ENCODE assay signal across 1 cellular context in the genomic region with DNA sequence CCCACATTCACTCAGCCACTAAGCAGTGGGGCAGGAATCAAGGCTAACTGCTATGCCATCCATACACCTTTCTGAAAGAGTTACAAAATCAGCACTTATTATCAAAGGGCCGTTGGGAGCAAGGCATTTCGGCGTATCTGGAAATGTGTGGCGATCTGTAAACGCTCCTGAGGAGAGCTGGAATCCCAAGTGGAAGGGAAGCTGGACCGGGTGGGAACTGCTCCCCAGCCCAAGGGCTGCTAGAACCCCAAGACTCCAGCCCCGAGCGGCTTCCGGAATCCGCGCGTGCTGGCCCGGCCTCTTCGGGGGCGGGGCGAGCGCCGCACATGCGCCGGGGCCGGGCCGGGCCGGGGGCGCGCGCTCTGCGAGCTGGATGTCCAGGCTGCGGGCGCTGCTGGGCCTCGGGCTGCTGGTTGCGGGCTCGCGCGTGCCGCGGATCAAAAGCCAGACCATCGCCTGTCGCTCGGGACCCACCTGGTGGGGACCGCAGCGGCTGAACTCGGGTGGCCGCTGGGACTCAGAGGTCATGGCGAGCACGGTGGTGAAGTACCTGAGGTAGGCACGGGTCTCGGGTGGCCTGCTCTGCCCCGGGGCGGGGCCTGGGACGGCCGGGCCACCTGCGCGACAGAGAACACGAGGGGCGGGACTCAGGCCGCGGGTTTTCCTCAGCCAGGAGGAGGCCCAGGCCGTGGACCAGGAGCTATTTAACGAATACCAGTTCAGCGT.
A peak's percentile ranks its signal among the peaks of the same experiment; 100 is the strongest.
TF ChIP-seq lines count a peak whose summit lies in the region.

A gene (plus strand): TSS at position 345 of the 726 bp plus-strand sequence. CDS start 29 bp downstream, at position 374.

TF ChIP-seq in GM12878, 131 proteins besides CTCF, POLR2A, EP300 and RAD21 (continued from another document and continues in another):
- TF ChIP-seq, protein P1, sequence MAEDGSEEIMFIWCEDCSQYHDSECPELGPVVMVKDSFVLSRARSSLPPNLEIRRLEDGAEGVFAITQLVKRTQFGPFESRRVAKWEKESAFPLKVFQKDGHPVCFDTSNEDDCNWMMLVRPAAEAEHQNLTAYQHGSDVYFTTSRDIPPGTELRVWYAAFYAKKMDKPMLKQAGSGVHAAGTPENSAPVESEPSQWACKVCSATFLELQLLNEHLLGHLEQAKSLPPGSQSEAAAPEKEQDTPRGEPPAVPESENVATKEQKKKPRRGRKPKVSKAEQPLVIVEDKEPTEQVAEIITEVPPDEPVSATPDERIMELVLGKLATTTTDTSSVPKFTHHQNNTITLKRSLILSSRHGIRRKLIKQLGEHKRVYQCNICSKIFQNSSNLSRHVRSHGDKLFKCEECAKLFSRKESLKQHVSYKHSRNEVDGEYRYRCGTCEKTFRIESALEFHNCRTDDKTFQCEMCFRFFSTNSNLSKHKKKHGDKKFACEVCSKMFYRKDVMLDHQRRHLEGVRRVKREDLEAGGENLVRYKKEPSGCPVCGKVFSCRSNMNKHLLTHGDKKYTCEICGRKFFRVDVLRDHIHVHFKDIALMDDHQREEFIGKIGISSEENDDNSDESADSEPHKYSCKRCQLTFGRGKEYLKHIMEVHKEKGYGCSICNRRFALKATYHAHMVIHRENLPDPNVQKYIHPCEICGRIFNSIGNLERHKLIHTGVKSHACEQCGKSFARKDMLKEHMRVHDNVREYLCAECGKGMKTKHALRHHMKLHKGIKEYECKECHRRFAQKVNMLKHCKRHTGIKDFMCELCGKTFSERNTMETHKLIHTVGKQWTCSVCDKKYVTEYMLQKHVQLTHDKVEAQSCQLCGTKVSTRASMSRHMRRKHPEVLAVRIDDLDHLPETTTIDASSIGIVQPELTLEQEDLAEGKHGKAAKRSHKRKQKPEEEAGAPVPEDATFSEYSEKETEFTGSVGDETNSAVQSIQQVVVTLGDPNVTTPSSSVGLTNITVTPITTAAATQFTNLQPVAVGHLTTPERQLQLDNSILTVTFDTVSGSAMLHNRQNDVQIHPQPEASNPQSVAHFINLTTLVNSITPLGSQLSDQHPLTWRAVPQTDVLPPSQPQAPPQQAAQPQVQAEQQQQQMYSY (CRISPR knock-in tag; IDR thresholded peaks at IDR 0.05), result no peak
- TF ChIP-seq NR2C1 (IDR thresholded peaks at IDR 0.05) (0 out of 2 replicates have a peak, but pooled peaks have one; percentile 28), IKZF1 (conservative IDR thresholded peaks at IDR 0.05) (peak; percentile 56), NFXL1 (IDR thresholded peaks at IDR 0.05; ENCODE audit: borderline replicate concordance) (no peak), TAF1 (IDR thresholded peaks at IDR 0.05; ENCODE audit: borderline replicate concordance, low read depth, low read length) (peak; percentile 60; the same call in 1 of the 2 replicates), ZNF217 (IDR thresholded peaks at IDR 0.05) (no peak), BHLHE40 (IDR thresholded peaks at IDR 0.05; ENCODE audit: borderline replicate concordance in 1 of 2, low read depth in 2 of 2, low read length in 1 of 2) (no peak; a peak in 3 of 4 replicates), CHD2 (IDR thresholded peaks at IDR 0.05; ENCODE audit: borderline replicate concordance, low read depth, low read length) (no peak), RFX5 (IDR thresholded peaks at IDR 0.05; ENCODE audit: low read depth, low read length) (no peak), HDGF (IDR thresholded peaks at IDR 0.05) (no peak; the same call in 1 of the 2 replicates), SMAD1 (IDR thresholded peaks at IDR 0.05; ENCODE audit: low read depth, partially characterized antibody) (no peak), POLR2AphosphoS5 (IDR thresholded peaks at IDR 0.05; ENCODE audit: low read length) (peak; percentile 89), MYC (IDR thresholded peaks at IDR 0.05; ENCODE audit: insufficient read depth, insufficient read length, insufficient replicate concordance, low read length, severe bottlenecking) (no peak), HCFC1 (IDR thresholded peaks at IDR 0.05; ENCODE audit: low read length) (no peak), ESRRA (IDR thresholded peaks at IDR 0.05; ENCODE audit: low read length) (no peak), CHD1 (IDR thresholded peaks at IDR 0.05; ENCODE audit: low read depth, low read length) (no peak), BMI1 (IDR thresholded peaks at IDR 0.05; ENCODE audit: borderline replicate concordance) (no peak), ZNF384 (IDR thresholded peaks at IDR 0.05; ENCODE audit: borderline replicate concordance, low read depth, low read length) (no peak), PAX8 (IDR thresholded peaks at IDR 0.05) (no peak), LARP7 (IDR thresholded peaks at IDR 0.05) (no peak; the same call in 1 of the 2 replicates)
- TF ChIP-seq, protein P2, sequence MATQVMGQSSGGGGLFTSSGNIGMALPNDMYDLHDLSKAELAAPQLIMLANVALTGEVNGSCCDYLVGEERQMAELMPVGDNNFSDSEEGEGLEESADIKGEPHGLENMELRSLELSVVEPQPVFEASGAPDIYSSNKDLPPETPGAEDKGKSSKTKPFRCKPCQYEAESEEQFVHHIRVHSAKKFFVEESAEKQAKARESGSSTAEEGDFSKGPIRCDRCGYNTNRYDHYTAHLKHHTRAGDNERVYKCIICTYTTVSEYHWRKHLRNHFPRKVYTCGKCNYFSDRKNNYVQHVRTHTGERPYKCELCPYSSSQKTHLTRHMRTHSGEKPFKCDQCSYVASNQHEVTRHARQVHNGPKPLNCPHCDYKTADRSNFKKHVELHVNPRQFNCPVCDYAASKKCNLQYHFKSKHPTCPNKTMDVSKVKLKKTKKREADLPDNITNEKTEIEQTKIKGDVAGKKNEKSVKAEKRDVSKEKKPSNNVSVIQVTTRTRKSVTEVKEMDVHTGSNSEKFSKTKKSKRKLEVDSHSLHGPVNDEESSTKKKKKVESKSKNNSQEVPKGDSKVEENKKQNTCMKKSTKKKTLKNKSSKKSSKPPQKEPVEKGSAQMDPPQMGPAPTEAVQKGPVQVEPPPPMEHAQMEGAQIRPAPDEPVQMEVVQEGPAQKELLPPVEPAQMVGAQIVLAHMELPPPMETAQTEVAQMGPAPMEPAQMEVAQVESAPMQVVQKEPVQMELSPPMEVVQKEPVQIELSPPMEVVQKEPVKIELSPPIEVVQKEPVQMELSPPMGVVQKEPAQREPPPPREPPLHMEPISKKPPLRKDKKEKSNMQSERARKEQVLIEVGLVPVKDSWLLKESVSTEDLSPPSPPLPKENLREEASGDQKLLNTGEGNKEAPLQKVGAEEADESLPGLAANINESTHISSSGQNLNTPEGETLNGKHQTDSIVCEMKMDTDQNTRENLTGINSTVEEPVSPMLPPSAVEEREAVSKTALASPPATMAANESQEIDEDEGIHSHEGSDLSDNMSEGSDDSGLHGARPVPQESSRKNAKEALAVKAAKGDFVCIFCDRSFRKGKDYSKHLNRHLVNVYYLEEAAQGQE (IDR thresholded peaks at IDR 0.05; ENCODE audit: low read depth, low read length), result no peak
- TF ChIP-seq, protein P3, sequence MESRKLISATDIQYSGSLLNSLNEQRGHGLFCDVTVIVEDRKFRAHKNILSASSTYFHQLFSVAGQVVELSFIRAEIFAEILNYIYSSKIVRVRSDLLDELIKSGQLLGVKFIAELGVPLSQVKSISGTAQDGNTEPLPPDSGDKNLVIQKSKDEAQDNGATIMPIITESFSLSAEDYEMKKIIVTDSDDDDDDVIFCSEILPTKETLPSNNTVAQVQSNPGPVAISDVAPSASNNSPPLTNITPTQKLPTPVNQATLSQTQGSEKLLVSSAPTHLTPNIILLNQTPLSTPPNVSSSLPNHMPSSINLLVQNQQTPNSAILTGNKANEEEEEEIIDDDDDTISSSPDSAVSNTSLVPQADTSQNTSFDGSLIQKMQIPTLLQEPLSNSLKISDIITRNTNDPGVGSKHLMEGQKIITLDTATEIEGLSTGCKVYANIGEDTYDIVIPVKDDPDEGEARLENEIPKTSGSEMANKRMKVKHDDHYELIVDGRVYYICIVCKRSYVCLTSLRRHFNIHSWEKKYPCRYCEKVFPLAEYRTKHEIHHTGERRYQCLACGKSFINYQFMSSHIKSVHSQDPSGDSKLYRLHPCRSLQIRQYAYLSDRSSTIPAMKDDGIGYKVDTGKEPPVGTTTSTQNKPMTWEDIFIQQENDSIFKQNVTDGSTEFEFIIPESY (IDR thresholded peaks at IDR 0.05), result no peak
- TF ChIP-seq, protein P4, sequence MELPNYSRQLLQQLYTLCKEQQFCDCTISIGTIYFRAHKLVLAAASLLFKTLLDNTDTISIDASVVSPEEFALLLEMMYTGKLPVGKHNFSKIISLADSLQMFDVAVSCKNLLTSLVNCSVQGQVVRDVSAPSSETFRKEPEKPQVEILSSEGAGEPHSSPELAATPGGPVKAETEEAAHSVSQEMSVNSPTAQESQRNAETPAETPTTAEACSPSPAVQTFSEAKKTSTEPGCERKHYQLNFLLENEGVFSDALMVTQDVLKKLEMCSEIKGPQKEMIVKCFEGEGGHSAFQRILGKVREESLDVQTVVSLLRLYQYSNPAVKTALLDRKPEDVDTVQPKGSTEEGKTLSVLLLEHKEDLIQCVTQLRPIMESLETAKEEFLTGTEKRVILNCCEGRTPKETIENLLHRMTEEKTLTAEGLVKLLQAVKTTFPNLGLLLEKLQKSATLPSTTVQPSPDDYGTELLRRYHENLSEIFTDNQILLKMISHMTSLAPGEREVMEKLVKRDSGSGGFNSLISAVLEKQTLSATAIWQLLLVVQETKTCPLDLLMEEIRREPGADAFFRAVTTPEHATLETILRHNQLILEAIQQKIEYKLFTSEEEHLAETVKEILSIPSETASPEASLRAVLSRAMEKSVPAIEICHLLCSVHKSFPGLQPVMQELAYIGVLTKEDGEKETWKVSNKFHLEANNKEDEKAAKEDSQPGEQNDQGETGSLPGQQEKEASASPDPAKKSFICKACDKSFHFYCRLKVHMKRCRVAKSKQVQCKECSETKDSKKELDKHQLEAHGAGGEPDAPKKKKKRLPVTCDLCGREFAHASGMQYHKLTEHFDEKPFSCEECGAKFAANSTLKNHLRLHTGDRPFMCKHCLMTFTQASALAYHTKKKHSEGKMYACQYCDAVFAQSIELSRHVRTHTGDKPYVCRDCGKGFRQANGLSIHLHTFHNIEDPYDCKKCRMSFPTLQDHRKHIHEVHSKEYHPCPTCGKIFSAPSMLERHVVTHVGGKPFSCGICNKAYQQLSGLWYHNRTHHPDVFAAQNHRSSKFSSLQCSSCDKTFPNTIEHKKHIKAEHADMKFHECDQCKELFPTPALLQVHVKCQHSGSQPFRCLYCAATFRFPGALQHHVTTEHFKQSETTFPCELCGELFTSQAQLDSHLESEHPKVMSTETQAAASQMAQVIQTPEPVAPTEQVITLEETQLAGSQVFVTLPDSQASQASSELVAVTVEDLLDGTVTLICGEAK (IDR thresholded peaks at IDR 0.05; ENCODE audit: borderline replicate concordance), result peak; percentile 32; the same call in 1 of the 2 replicates
- TF ChIP-seq, protein P5, sequence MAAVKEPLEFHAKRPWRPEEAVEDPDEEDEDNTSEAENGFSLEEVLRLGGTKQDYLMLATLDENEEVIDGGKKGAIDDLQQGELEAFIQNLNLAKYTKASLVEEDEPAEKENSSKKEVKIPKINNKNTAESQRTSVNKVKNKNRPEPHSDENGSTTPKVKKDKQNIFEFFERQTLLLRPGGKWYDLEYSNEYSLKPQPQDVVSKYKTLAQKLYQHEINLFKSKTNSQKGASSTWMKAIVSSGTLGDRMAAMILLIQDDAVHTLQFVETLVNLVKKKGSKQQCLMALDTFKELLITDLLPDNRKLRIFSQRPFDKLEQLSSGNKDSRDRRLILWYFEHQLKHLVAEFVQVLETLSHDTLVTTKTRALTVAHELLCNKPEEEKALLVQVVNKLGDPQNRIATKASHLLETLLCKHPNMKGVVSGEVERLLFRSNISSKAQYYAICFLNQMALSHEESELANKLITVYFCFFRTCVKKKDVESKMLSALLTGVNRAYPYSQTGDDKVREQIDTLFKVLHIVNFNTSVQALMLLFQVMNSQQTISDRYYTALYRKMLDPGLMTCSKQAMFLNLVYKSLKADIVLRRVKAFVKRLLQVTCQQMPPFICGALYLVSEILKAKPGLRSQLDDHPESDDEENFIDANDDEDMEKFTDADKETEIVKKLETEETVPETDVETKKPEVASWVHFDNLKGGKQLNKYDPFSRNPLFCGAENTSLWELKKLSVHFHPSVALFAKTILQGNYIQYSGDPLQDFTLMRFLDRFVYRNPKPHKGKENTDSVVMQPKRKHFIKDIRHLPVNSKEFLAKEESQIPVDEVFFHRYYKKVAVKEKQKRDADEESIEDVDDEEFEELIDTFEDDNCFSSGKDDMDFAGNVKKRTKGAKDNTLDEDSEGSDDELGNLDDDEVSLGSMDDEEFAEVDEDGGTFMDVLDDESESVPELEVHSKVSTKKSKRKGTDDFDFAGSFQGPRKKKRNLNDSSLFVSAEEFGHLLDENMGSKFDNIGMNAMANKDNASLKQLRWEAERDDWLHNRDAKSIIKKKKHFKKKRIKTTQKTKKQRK (IDR thresholded peaks at IDR 0.05; ENCODE audit: low read depth, low read length), result 0 out of 2 replicates have a peak, but pooled peaks have one; percentile 11
- TF ChIP-seq, protein P6, sequence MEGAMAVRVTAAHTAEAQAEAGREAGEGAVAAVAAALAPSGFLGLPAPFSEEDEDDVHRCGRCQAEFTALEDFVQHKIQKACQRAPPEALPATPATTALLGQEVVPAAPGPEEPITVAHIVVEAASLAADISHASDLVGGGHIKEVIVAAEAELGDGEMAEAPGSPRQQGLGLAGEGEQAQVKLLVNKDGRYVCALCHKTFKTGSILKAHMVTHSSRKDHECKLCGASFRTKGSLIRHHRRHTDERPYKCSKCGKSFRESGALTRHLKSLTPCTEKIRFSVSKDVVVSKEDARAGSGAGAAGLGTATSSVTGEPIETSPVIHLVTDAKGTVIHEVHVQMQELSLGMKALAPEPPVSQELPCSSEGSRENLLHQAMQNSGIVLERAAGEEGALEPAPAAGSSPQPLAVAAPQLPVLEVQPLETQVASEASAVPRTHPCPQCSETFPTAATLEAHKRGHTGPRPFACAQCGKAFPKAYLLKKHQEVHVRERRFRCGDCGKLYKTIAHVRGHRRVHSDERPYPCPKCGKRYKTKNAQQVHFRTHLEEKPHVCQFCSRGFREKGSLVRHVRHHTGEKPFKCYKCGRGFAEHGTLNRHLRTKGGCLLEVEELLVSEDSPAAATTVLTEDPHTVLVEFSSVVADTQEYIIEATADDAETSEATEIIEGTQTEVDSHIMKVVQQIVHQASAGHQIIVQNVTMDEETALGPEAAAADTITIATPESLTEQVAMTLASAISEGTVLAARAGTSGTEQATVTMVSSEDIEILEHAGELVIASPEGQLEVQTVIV (IDR thresholded peaks at IDR 0.05; ENCODE audit: borderline replicate concordance, partially characterized antibody), result no peak
- TF ChIP-seq, protein P7, sequence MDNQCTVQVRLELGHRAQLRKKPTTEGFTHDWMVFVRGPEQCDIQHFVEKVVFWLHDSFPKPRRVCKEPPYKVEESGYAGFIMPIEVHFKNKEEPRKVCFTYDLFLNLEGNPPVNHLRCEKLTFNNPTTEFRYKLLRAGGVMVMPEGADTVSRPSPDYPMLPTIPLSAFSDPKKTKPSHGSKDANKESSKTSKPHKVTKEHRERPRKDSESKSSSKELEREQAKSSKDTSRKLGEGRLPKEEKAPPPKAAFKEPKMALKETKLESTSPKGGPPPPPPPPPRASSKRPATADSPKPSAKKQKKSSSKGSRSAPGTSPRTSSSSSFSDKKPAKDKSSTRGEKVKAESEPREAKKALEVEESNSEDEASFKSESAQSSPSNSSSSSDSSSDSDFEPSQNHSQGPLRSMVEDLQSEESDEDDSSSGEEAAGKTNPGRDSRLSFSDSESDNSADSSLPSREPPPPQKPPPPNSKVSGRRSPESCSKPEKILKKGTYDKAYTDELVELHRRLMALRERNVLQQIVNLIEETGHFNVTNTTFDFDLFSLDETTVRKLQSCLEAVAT (IDR thresholded peaks at IDR 0.05), result 0 out of 2 replicates have a peak, but pooled peaks have one; percentile 17
- TF ChIP-seq, protein P8, sequence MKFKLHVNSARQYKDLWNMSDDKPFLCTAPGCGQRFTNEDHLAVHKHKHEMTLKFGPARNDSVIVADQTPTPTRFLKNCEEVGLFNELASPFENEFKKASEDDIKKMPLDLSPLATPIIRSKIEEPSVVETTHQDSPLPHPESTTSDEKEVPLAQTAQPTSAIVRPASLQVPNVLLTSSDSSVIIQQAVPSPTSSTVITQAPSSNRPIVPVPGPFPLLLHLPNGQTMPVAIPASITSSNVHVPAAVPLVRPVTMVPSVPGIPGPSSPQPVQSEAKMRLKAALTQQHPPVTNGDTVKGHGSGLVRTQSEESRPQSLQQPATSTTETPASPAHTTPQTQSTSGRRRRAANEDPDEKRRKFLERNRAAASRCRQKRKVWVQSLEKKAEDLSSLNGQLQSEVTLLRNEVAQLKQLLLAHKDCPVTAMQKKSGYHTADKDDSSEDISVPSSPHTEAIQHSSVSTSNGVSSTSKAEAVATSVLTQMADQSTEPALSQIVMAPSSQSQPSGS (IDR thresholded peaks at IDR 0.05; ENCODE audit: low read length), result no peak
